In the genomic region with DNA sequence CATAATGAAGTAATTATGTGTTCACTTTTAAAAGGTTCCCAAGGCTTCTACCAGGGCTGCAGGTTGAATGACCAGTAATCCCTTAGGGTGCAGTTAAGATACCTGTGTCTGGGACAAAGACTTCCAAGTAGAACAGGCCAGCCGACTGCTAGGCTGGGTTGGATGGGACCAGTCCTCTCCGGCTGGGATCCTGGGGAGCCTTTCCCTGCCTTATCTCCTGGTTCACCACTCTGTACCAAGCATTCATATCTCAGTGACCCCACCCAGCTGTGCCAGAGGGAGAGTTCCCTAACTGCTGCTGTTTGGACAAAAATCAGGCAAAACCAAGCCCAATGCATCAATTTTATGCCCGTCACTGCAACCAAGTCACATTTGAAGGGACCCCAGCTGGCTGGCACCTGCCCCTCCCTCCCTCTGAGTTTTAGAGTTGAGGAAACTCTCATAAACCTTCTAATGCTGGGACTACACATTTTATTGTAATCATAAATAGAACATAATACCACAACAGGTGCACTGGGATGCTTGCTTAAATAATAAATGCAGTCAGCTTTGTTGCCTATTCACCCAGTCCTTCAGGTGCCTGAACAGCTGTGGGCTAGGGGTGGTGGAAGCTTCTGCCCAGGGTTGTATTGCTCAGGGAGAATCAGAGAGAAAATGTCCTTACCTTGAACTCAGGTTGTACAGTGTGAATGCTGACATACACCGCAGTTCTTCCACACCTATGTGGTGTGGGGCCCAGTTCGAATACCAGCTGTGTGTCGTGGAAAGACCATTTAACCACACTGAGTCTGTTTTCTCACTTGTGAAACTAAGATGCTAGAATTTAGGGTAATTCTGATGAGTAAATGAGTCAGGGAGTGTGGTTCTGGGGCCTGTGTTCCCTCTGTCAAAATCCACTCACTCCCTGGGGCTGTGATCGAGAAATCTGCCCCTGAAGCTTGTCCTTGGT, we compare ENCODE assay signal across 15 cellular contexts.
A peak's percentile ranks its signal among the peaks of the same experiment; 100 is the strongest.
DNase-seq lines count a peak whose midpoint lies in the region; ATAC-seq, FAIRE-seq and TF ChIP-seq lines count a peak whose summit lies in the region.
"Had no signal": no experiment of that assay in that cellular context is flagged by ENCODE, and none has a peak within 500 bp of the region (broad histone marks: within the 10 kb centered on the region; RNA-seq: fewer than 3 reads in every experiment).

No MANE protein-coding gene starts in this region.

- H4K20me1 ChIP-seq in PC-9 (ENCODE audit: insufficient read depth) = no peaks in the 10 kb centered on the region

- H3K4me3 ChIP-seq in PC-9 = no peak overlapping the region
- H3K4me3 ChIP-seq: A549, heart left ventricle, SK-N-MC had no signal

- no peak overlapping the region for H3K4me2 ChIP-seq in PC-9
- H3K4me2 ChIP-seq: A549 had no signal

- no peaks in the 10 kb centered on the region for H3K79me2 ChIP-seq in PC-9 (ENCODE audit: low read depth)

- no peaks in the 10 kb centered on the region for H3K9me3 Mint-ChIP-seq in glutamatergic neuron (ENCODE audit: unreplicated experiment)

- H3K4me3 Mint-ChIP-seq in glutamatergic neuron (ENCODE audit: unreplicated experiment) = no peak overlapping the region

- no peak for TF ChIP-seq CTCF in glutamatergic neuron (IDR thresholded peaks at IDR 0.05; ENCODE audit: partially characterized antibody, unreplicated experiment)
- no peak for TF ChIP-seq CTCF in PC-9 (conservative IDR thresholded peaks at IDR 0.05)

- CTCF ChIA-PET in PC-9 (lab: Charles Lee) = no interaction called here

- ATAC-seq in GM21717 (IDR thresholded peaks at IDR 0.05; ENCODE audit: unreplicated experiment) = peak; percentile 70
- ATAC-seq: A549, heart left ventricle had no signal

- no peak for FAIRE-seq in RCC 7860 (lab: Jason Lieb, UNC)
- FAIRE-seq: A549 had no signal

- peaks cover 2% of the 10 kb centered on the region for H3K27me3 Mint-ChIP-seq in glutamatergic neuron (ENCODE audit: unreplicated experiment)

- intact Hi-C loops in PC-9 (cut with micrococcal nuclease; ENCODE audit: unreplicated experiment) = no loop called here

- H3K9me2 ChIP-seq in PC-9 (ENCODE audit: insufficient read depth) = no peaks in the 10 kb centered on the region

- no TSS peak for BruUV-seq in PC-9 (replicated peaks; lab: Mats Ljungman, UMichigan)

- H3K36me3 ChIP-seq in PC-9 (ENCODE audit: low read depth) = no peaks in the 10 kb centered on the region
- H3K36me3 ChIP-seq: heart left ventricle had no signal

- H3K27ac Mint-ChIP-seq in glutamatergic neuron (ENCODE audit: unreplicated experiment) = no peak overlapping the region

- H3K36me3 Mint-ChIP-seq in glutamatergic neuron (ENCODE audit: unreplicated experiment) = no peaks in the 10 kb centered on the region

- H3K4me1 ChIP-seq in PC-9 (replicated peaks; ENCODE audit: insufficient read depth) = peaks cover 20% of the 10 kb centered on the region
- H3K4me1 ChIP-seq: A549 had no signal

- no peaks in the 10 kb centered on the region for H3K27me3 ChIP-seq in PC-9 (ENCODE audit: insufficient read depth, low read depth)
- H3K27me3 ChIP-seq: heart left ventricle had no signal

- H3F3A ChIP-seq in PC-9 (ENCODE audit: insufficient read depth, low read depth) = no peaks in the 10 kb centered on the region

- H3K27ac ChIP-seq in PC-9 = no peak overlapping the region
- H3K27ac ChIP-seq: A549, heart left ventricle, SK-N-MC had no signal

- peak; percentile 22 for DNase-seq in NK-92 treated with Interleukin-12 subunit alpha and Interleukin-12 subunit beta, amount 100 ng/mL, for 24 hours (lab: John Stamatoyannopoulos, UW)
- DNase-seq in NK-92 (lab: John Stamatoyannopoulos, UW; ENCODE audit: unreplicated experiment) (no peak), NCI-H526 (lab: John Stamatoyannopoulos, UW) (peak; percentile 44 to 71), glutamatergic neuron (no peak), RCC 7860 (ENCODE audit: low spot score) (no peak), PC-9 (no peak)
- DNase-seq in stimulated activated CD4-positive, alpha-beta T cell treated with anti-CD3 and anti-CD28 coated beads, Interleukin-1b, Interleukin-23, amount 100 ng/mL, for 48 hours = peak; percentile 58
- DNase-seq: activated CD8-positive, alpha-beta memory T cell treated with anti-CD3 and anti-CD28 coated beads, Interleukin-2, amount 50 U/mL, for 4 hours; GDM1; heart left ventricle; NCI-H1417 treated with DMSO at 0.1 percent for 48 hours; trophoblast cell had no signal

- no peak overlapping the region for H2AFZ ChIP-seq in PC-9

- POLR2A ChIA-PET in PC-9 (lab: Charles Lee; ENCODE audit: unreplicated experiment) = no interaction called here

- H3K4me1 Mint-ChIP-seq in glutamatergic neuron (ENCODE audit: low read depth, unreplicated experiment) = peaks cover 8% of the 10 kb centered on the region

- no peaks in the 10 kb centered on the region for H3K9me3 ChIP-seq in PC-9 (ENCODE audit: insufficient read depth, low read depth)
- H3K9me3 ChIP-seq: A549, heart left ventricle had no signal

Comparison
In these comparisons a context has a peak if more than half of its experiments do, and no peak if none do; other contexts are left out.
1. DNase-seq: peak in NK-92 treated with Interleukin-12 subunit alpha and Interleukin-12 subunit beta, amount 100 ng/mL, for 24 hours (single experiment), NCI-H526 (2 of 2) and stimulated activated CD4-positive, alpha-beta T cell treated with anti-CD3 and anti-CD28 coated beads, Interleukin-1b, Interleukin-23, amount 100 ng/mL, for 48 hours (single experiment); none in NK-92 (single experiment), glutamatergic neuron (single experiment), RCC 7860 (single experiment) and PC-9 (0 of 2).